ENCODE assay signal across 2 cellular contexts in the genomic region with DNA sequence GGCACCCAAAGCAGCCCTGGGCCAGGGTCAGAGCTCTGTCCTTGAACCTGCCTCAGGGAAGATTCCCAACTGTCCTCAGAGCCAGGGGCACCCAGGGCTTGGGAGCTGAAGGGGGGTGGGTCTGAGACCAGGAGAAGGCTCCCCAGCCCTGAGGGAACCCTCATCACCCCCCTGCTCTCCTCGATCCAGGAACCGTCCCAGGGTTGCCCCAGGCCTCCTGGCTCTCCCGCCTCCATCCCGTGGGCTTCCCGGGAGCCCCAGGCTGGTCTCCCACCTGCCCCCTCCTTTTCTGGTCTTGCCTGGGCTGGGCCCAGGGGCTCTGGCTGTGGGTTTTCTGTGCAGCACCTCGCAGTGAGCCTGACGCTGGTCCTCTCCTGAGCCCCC.
A peak's percentile ranks its signal among the peaks of the same experiment; 100 is the strongest.
TF ChIP-seq lines count a peak whose summit lies in the region.

No MANE protein-coding gene starts in this region.

TF ChIP-seq in HEK293T, 16 proteins besides CTCF, POLR2A, EP300 and RAD21:
- TF ChIP-seq, protein P1, sequence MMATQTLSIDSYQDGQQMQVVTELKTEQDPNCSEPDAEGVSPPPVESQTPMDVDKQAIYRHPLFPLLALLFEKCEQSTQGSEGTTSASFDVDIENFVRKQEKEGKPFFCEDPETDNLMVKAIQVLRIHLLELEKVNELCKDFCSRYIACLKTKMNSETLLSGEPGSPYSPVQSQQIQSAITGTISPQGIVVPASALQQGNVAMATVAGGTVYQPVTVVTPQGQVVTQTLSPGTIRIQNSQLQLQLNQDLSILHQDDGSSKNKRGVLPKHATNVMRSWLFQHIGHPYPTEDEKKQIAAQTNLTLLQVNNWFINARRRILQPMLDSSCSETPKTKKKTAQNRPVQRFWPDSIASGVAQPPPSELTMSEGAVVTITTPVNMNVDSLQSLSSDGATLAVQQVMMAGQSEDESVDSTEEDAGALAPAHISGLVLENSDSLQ (IDR thresholded peaks at IDR 0.05): no peak
- TF ChIP-seq ELF4 (IDR thresholded peaks at IDR 0.05): peak; percentile 20; the same call in 1 of the 2 replicates

TF ChIP-seq in H1, 55 proteins besides CTCF, POLR2A, EP300 and RAD21:
- no peak for TF ChIP-seq CHD7 (IDR thresholded peaks at IDR 0.05; ENCODE audit: insufficient replicate concordance, low read length)
- no peak for TF ChIP-seq TEAD4 (IDR thresholded peaks at IDR 0.05; ENCODE audit: low read depth, low read length)
- TF ChIP-seq, protein P2, sequence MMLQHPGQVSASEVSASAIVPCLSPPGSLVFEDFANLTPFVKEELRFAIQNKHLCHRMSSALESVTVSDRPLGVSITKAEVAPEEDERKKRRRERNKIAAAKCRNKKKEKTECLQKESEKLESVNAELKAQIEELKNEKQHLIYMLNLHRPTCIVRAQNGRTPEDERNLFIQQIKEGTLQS (IDR thresholded peaks at IDR 0.05; ENCODE audit: insufficient read depth, low read depth, low read length): no peak
- no peak for TF ChIP-seq RXRA (IDR thresholded peaks at IDR 0.05; ENCODE audit: insufficient read depth, low read depth, low read length)
